ENCODE assay signal across 9 cellular contexts in the genomic region with DNA sequence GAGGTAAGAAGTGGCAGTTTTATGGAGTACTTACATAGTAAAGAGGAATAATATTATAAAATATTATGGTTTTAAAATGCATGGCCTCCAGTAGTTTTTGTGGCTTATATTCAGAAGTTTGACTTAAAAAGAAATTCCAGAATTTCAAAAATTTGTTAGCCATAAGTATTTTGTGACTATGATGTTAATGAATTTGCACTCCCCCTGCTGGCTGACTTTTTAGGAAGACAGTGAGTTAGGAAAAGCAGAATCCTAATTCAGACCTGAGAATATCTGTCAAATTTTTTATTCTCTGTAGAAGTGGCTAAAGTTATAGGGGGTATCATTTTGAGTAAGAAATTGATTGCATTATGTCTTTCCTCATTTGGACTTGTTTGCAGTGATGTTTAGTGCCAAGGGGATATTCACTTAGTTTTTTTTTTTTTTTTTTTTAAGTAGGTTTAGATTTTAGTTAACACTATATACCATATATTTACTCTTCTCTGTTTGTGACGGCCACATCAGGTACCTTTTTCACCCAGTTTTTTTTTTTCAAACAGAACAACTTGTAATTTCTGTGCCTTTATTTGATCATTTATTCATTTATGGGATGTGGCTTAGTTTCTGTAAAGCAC. TPM values are rescaled to one million over a fixed set of nuclear protein-coding genes. Genes with fewer than 3 reads are reported as not detected.
A peak's percentile ranks its signal among the peaks of the same experiment; 100 is the strongest.
DNase-seq lines count a peak whose midpoint lies in the region; ATAC-seq and TF ChIP-seq lines count a peak whose summit lies in the region.
"Had no signal": no experiment of that assay in that cellular context is flagged by ENCODE, and none has a peak within 500 bp of the region (broad histone marks: within the 10 kb centered on the region; RNA-seq: fewer than 3 reads in every experiment).

No MANE protein-coding gene starts in this region.

- no peak for TF ChIP-seq POLR2A in body of pancreas (IDR thresholded peaks at IDR 0.05)

- H3K4me3 ChIP-seq in body of pancreas, result no peak overlapping the region
- H3K4me3 ChIP-seq in lung, result no peak overlapping the region

- H3K36me3 Mint-ChIP-seq in activated T-cell treated with anti-CD3 and anti-CD28 coated beads, Interleukin-2, amount 50 U/mL, for 4 hours (ENCODE audit: insufficient read depth), result peaks cover 4% of the 10 kb centered on the region

- H3K9me3 Mint-ChIP-seq in activated T-cell treated with anti-CD3 and anti-CD28 coated beads, Interleukin-2, amount 50 U/mL, for 4 hours, result no peaks in the 10 kb centered on the region
- H3K9me3 Mint-ChIP-seq: activated naive CD8-positive, alpha-beta T cell treated with anti-CD3 and anti-CD28 coated beads, Interleukin-2, amount 10 ng/mL, durations not matched to agents 7 days and 5 days had no signal

- H3K27ac ChIP-seq in body of pancreas (no peak overlapping the region), lung (ENCODE audit: low read depth in 1 of 2, low read length in 1 of 2) (no peak overlapping the region)

- TF ChIP-seq CTCF in body of pancreas (IDR thresholded peaks at IDR 0.05), result peak in 6 of 7 experiments; percentile 37 to 53 (median 49)
- TF ChIP-seq CTCF in lung (IDR thresholded peaks at IDR 0.05; ENCODE audit: control extremely low read depth, extremely low read depth), result peak; percentile 35

- peaks cover 22% of the 10 kb centered on the region for H3K4me1 ChIP-seq in body of pancreas
- H3K4me1 ChIP-seq in lung (ENCODE audit: control insufficient read depth in 2 of 2, insufficient read depth in 2 of 2, low read length in 2 of 2), result peaks cover 5 to 9% of the 10 kb centered on the region in 2 donors

- no peaks in the 10 kb centered on the region for H3K27me3 Mint-ChIP-seq in activated T-cell treated with anti-CD3 and anti-CD28 coated beads, Interleukin-2, amount 50 U/mL, for 4 hours (ENCODE audit: low read depth)
- H3K27me3 Mint-ChIP-seq: activated naive CD8-positive, alpha-beta T cell treated with anti-CD3 and anti-CD28 coated beads, Interleukin-2, amount 10 ng/mL, durations not matched to agents 7 days and 5 days had no signal

- peak overlapping the region; percentile 11 for H3K4me3 Mint-ChIP-seq in activated T-cell treated with anti-CD3 and anti-CD28 coated beads, Interleukin-2, amount 50 U/mL, for 4 hours
- H3K4me3 Mint-ChIP-seq: activated naive CD8-positive, alpha-beta T cell treated with anti-CD3 and anti-CD28 coated beads, Interleukin-2, amount 10 ng/mL, durations not matched to agents 7 days and 5 days had no signal

- WGBS in body of pancreas, 2 donors, result 50 to 62% methylated on average over 1 of the region's 1 CpG
- WGBS in lung, 2 donors, result 72 to 86% methylated on average over 1 of the region's 1 CpG

- ATAC-seq in activated T-cell treated with anti-CD3 and anti-CD28 coated beads, Interleukin-2, amount 50 U/mL, for 4 hours, result no peak
- ATAC-seq in body of pancreas (no peak), lung (ENCODE audit: insufficient read depth, low FRiP score) (no peak), HG02852 (IDR thresholded peaks at IDR 0.05; ENCODE audit: unreplicated experiment) (no peak), HG02610 (IDR thresholded peaks at IDR 0.05; ENCODE audit: unreplicated experiment) (no peak), GM18858 (IDR thresholded peaks at IDR 0.05; ENCODE audit: unreplicated experiment) (no peak)

- no peaks in the 10 kb centered on the region for H3K27me3 ChIP-seq in body of pancreas
- H3K27me3 ChIP-seq in lung (ENCODE audit: control insufficient read depth, insufficient read depth), result no peaks in the 10 kb centered on the region

- H3K36me3 ChIP-seq in body of pancreas (replicated peaks in 1 of 2; ENCODE audit: insufficient read depth in 1 of 2, low read depth in 2 of 2), result no peaks in the 10 kb centered on the region
- no peaks in the 10 kb centered on the region for H3K36me3 ChIP-seq in lung (ENCODE audit: control insufficient read depth in 2 of 2, insufficient read depth in 2 of 2, low read length in 2 of 2)

- H3K9me3 ChIP-seq in body of pancreas (no peaks in the 10 kb centered on the region), lung (ENCODE audit: control insufficient read depth in 2 of 2, insufficient read depth in 1 of 2, low read length in 1 of 2) (no peaks in the 10 kb centered on the region)

- peaks cover 71% of the 10 kb centered on the region for H3K4me1 Mint-ChIP-seq in activated T-cell treated with anti-CD3 and anti-CD28 coated beads, Interleukin-2, amount 50 U/mL, for 4 hours (ENCODE audit: low read depth)

- DNase-seq in activated T-cell treated with anti-CD3 and anti-CD28 coated beads, Interleukin-2, amount 50 U/mL, for 4 hours, result peak; percentile 13
- DNase-seq in activated T-cell treated with anti-CD3 and anti-CD28 coated beads, Interleukin-2, amount 50 U/mL, for 1 hour, result no peak
- DNase-seq in MV-4-11 (lab: John Stamatoyannopoulos, UW) (peak; percentile 12), body of pancreas (peak in 3 of 4 donors; percentile 31 to 47 (median 41)), lung (ENCODE audit: low spot score) (no peak)
- DNase-seq: activated naive CD8-positive, alpha-beta T cell treated with anti-CD3 and anti-CD28 coated beads, Interleukin-2, amount 10 ng/mL, durations not matched to agents 7 days and 5 days had no signal

- intact Hi-C loops in body of pancreas (cut with DNase I), result no loop called here

RNA-seq across cellular contexts. Expression of a gene that starts 40.8 kb away (rescaled TPM):
- 10 to 100 TPM; 21.5 to 31.4 (median 30.8) TPM for total RNA-seq in activated T-cell treated with anti-CD3 and anti-CD28 coated beads, Interleukin-2, amount 50 U/mL, for 4 hours
- total RNA-seq in body of pancreas, result 10 to 100 TPM; 20.8 to 27.0 TPM
- total RNA-seq in lung, result 10 to 100 TPM; 48.0 to 63.6 TPM
- 10 to 100 TPM; 27.6 to 54.5 TPM for polyA plus RNA-seq in lung

Comparison
In these comparisons a context has a peak if more than half of its experiments do, and no peak if none do; other contexts are left out.
1. DNase-seq: peak in activated T-cell treated with anti-CD3 and anti-CD28 coated beads, Interleukin-2, amount 50 U/mL, for 4 hours (single experiment), MV-4-11 (single experiment) and body of pancreas (3 of 4); none in activated T-cell treated with anti-CD3 and anti-CD28 coated beads, Interleukin-2, amount 50 U/mL, for 1 hour (single experiment) and lung (single experiment).